19 cellular contexts compared by ENCODE assay signal in the genomic region with DNA sequence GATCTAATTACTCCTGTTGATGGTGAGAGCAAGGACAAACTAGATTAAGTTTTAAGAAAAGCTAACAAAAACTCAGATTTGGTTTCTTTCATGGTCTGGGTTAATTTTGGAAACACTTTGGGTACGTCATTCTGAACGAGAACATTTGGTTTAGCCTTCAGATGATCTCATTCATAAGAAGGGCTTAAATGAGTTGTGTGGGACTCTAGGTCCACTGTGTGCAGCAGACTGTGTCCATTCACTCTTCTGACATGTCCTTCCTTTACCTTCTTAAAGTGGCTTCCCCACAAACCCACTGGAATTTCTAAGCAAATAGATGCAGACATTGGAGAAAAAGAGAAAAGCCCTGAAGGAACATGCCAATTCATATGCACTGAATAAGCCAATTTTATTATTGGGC.
DNase-seq lines count a peak whose midpoint lies in the region; ATAC-seq and TF ChIP-seq lines count a peak whose summit lies in the region.
"Had no signal": no experiment of that assay in that cellular context is flagged by ENCODE, and none has a peak within 500 bp of the region (broad histone marks: within the 10 kb centered on the region; RNA-seq: fewer than 3 reads in every experiment).

No MANE protein-coding gene starts in this region.

- no peak for TF ChIP-seq CTCF in smooth muscle cell (IDR thresholded peaks at IDR 0.05; ENCODE audit: borderline replicate concordance, insufficient read depth, poor library complexity, severe bottlenecking)
- TF ChIP-seq CTCF in CD4-positive, alpha-beta T cell (IDR thresholded peaks at IDR 0.05), result no peak

- H3K9me3 Mint-ChIP-seq in CD4-positive, alpha-beta T cell, result no peaks in the 10 kb centered on the region

- H4K20me1 ChIP-seq in smooth muscle cell (ENCODE audit: low read depth), result no peaks in the 10 kb centered on the region

- in situ Hi-C loops in SK-MEL-5 (cut with HindIII; ENCODE audit: low pct_unique_long_range_greater_than_20kb, low sequenced_read_pairs), result no loop called here

- H3K9me3 ChIP-seq in smooth muscle cell (replicated peaks; ENCODE audit: low read depth), result no peaks in the 10 kb centered on the region
- H3K9me3 ChIP-seq in CD4-positive, alpha-beta T cell (ENCODE audit: control insufficient read depth, low read length), result no peaks in the 10 kb centered on the region
- H3K9me3 ChIP-seq: body of pancreas, pancreas, sigmoid colon had no signal

- no peak overlapping the region for H3K9ac ChIP-seq in smooth muscle cell (ENCODE audit: low read depth)

- H2AFZ ChIP-seq in smooth muscle cell (ENCODE audit: low read depth), result peak overlapping the region; percentile 39

- H3K27ac Mint-ChIP-seq in CD4-positive, alpha-beta T cell, result no peak overlapping the region
- H3K27ac Mint-ChIP-seq: activated CD4-positive, alpha-beta memory T cell treated with anti-CD3 and anti-CD28 coated beads for 36 hours; activated naive CD4-positive, alpha-beta T cell treated with anti-CD3 and anti-CD28 coated beads, Interleukin-2, amount 50 U/mL, for 24 hours; endodermal cell; naive B cell had no signal

- H3K36me3 Mint-ChIP-seq in CD4-positive, alpha-beta T cell (ENCODE audit: low read depth), result no peaks in the 10 kb centered on the region
- H3K36me3 Mint-ChIP-seq: activated CD4-positive, alpha-beta memory T cell treated with anti-CD3 and anti-CD28 coated beads for 36 hours; activated naive CD4-positive, alpha-beta T cell treated with anti-CD3 and anti-CD28 coated beads, Interleukin-2, amount 50 U/mL, for 24 hours; naive B cell had no signal

- DNase-seq in SK-MEL-5 (ENCODE audit: low read depth, low spot score), result peak; percentile 76
- no peak for DNase-seq in smooth muscle cell (lab: John Stamatoyannopoulos, UW; ENCODE audit: unreplicated experiment)
- DNase-seq in activated naive CD4-positive, alpha-beta T cell (lab: John Stamatoyannopoulos, UW), result no peak
- no peak for DNase-seq in CD4-positive, alpha-beta T cell
- DNase-seq in AG08395 (ENCODE audit: low spot score), result no peak
- DNase-seq: activated CD4-positive, alpha-beta memory T cell treated with anti-CD3 and anti-CD28 coated beads for 36 hours; AML-193; body of pancreas; COR-L47; endodermal cell; naive B cell; NCI-H446; pancreas; sigmoid colon; stimulated activated CD4-positive, alpha-beta T cell treated with anti-CD3 and anti-CD28 coated beads, Interleukin-2, amount 100 ng/mL, for 48 hours; T-helper 1 cell had no signal

- no peak overlapping the region for H3K4me3 ChIP-seq in smooth muscle cell
- H3K4me3 ChIP-seq: body of pancreas, pancreas, sigmoid colon had no signal

- ATAC-seq in GM18909 (IDR thresholded peaks at IDR 0.05; ENCODE audit: poor library complexity, unreplicated experiment) (peak; percentile 53), HG03039 (IDR thresholded peaks at IDR 0.05; ENCODE audit: unreplicated experiment) (peak; percentile 70)
- ATAC-seq in CD4-positive, alpha-beta T cell (ENCODE audit: poor library complexity), result no peak
- ATAC-seq: body of pancreas, pancreas had no signal

- POLR2A ChIA-PET in CD4-positive, alpha-beta T cell (lab: Charles Lee), result no interaction called here

- H3K4me1 ChIP-seq in smooth muscle cell (ENCODE audit: low read depth), result no peaks in the 10 kb centered on the region
- H3K4me1 ChIP-seq: body of pancreas, pancreas, sigmoid colon had no signal

- intact Hi-C loops in CD4-positive, alpha-beta T cell (cut with DNase I, micrococcal nuclease), result no loop called here

- H3K27me3 ChIP-seq in smooth muscle cell (ENCODE audit: low read depth), result no peaks in the 10 kb centered on the region
- H3K27me3 ChIP-seq in CD4-positive, alpha-beta T cell (ENCODE audit: control insufficient read depth, insufficient read depth, low read length), result peaks cover 7% of the 10 kb centered on the region
- H3K27me3 ChIP-seq: body of pancreas, pancreas, sigmoid colon had no signal

- no peak overlapping the region for H3K4me3 Mint-ChIP-seq in CD4-positive, alpha-beta T cell
- H3K4me3 Mint-ChIP-seq: activated CD4-positive, alpha-beta memory T cell treated with anti-CD3 and anti-CD28 coated beads for 36 hours; activated naive CD4-positive, alpha-beta T cell treated with anti-CD3 and anti-CD28 coated beads, Interleukin-2, amount 50 U/mL, for 24 hours; endodermal cell; naive B cell had no signal

- peaks cover 24% of the 10 kb centered on the region for H3K27me3 Mint-ChIP-seq in CD4-positive, alpha-beta T cell

- no peaks in the 10 kb centered on the region for H3K36me3 ChIP-seq in smooth muscle cell (ENCODE audit: low read depth)
- H3K36me3 ChIP-seq: pancreas, sigmoid colon had no signal

- no peaks in the 10 kb centered on the region for H3F3A ChIP-seq in smooth muscle cell (ENCODE audit: low read depth)

- CTCF ChIA-PET in CD4-positive, alpha-beta T cell (lab: Charles Lee), result no interaction called here

- peak overlapping the region; percentile 51 for H3K4me2 ChIP-seq in smooth muscle cell

- peak overlapping the region; percentile 74 for H3K27ac ChIP-seq in smooth muscle cell (ENCODE audit: low read depth)
- no peak overlapping the region for H3K27ac ChIP-seq in CD4-positive, alpha-beta T cell (ENCODE audit: low read depth, low read length)
- H3K27ac ChIP-seq: body of pancreas, pancreas, sigmoid colon had no signal

- no peaks in the 10 kb centered on the region for H3K4me1 Mint-ChIP-seq in CD4-positive, alpha-beta T cell (ENCODE audit: low read depth)
- H3K4me1 Mint-ChIP-seq: activated naive CD4-positive, alpha-beta T cell treated with anti-CD3 and anti-CD28 coated beads, Interleukin-2, amount 50 U/mL, for 24 hours; endodermal cell; naive B cell had no signal

- H3K79me2 ChIP-seq in smooth muscle cell (ENCODE audit: low read depth), result no peaks in the 10 kb centered on the region

- 57% methylated on average over 2 of the region's 2 CpGs for WGBS in smooth muscle cell (ENCODE audit: low lambda C conversion rate)
